In the genomic region with DNA sequence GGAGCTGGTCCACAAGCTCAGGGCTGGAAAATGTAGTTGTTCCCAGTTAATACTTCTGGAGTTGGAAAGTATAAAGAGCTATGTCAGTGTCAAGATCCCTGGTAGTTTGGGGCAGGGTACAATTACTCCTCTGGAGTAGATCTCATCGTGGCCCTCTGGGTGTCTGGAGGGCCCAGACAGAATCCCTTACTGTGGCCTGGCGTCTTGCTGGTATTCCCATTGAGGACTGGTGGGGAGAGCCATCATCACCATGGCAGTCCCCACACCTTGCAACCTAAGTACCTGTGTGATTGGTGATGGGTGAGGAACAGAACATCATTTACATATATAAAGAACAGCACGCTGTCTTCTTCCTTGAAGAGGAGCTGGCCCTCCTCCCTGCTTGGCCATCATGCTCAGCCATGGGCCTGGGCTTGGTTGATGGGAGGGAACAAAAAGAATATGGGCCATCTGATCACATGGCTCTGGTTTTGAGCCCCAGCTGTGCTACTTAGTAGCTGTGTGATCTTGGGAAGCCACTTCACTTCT, we compare ENCODE assay signal across 5 cellular contexts. TPM values are rescaled to one million over a fixed set of nuclear protein-coding genes. Genes with fewer than 3 reads are reported as not detected.
"Had no signal": no experiment of that assay in that cellular context is flagged by ENCODE, and none has a peak within 500 bp of the region (broad histone marks: within the 10 kb centered on the region; RNA-seq: fewer than 3 reads in every experiment).

No MANE protein-coding gene starts in this region.

RNA-seq across cellular contexts. Expression of gene IQSEC3, which starts 18.8 kb away (rescaled TPM):
- total RNA-seq: activated B cell treated with CpG ODN at 0.5 μM for 24 hours, LHCN-M2, NCI-H460, RPMI7951, SK-MEL-5 had no signal
